ENCODE assay signal across 8 cellular contexts in genomic region chr4:158671665-158671914, GRCh38. TPM values are rescaled to one million over a fixed set of nuclear protein-coding genes. Genes with fewer than 3 reads are reported as not detected.
DNase-seq lines count a peak whose midpoint lies in the region; ATAC-seq, FAIRE-seq and TF ChIP-seq lines count a peak whose summit lies in the region.

Gene C4orf46, minus strand, starts transcription at chr4:158671887. Its CDS starts 86 bp downstream, at chr4:158671801.

- peak within 1 kb of the TSS; percentile 97 for H2AFZ ChIP-seq in IMR-90 (replicated peaks; ENCODE audit: low read length, poor library complexity)

- no peaks in the 10 kb centered on the region for H3K9me3 Mint-ChIP-seq in central memory CD8-positive, alpha-beta T cell

- TF ChIP-seq CTCF in AG04449 (IDR thresholded peaks at IDR 0.05; ENCODE audit: insufficient read depth, low read length, missing control alignments), result no peak
- no peak for TF ChIP-seq CTCF in IMR-90 (conservative IDR thresholded peaks at IDR 0.05; ENCODE audit: low read depth, low read length)
- TF ChIP-seq CTCF in GM13976 (IDR thresholded peaks at IDR 0.05; ENCODE audit: borderline replicate concordance, control extremely low read depth, extremely low read depth, insufficient read depth, missing control alignments), result no peak

- H3K14ac ChIP-seq in IMR-90 (replicated peaks; ENCODE audit: low read depth, low read length), result peak within 1 kb of the TSS; percentile 82

- BruUV-seq in IMR-90 (replicated peaks; lab: Mats Ljungman, UMichigan), result no TSS peak

- H3K4me3 ChIP-seq in AG04449 (ENCODE audit: low read depth, low read length) (peak within 1 kb of the TSS; percentile 89), IMR-90 (ENCODE audit: insufficient read depth, low read depth, low read length) (peak within 1 kb of the TSS; percentile 65), muscle layer of colon (ENCODE audit: low read depth in 1 of 2, low read length in 2 of 2) (peak within 1 kb of the TSS; percentile 61 to 68)

- no peaks in the 10 kb centered on the region for H3K9me3 ChIP-seq in IMR-90 (ENCODE audit: control insufficient read depth, insufficient read depth, low read length)
- no peaks in the 10 kb centered on the region for H3K9me3 ChIP-seq in muscle layer of colon (ENCODE audit: low read length)

- H3K18ac ChIP-seq in IMR-90 (ENCODE audit: low read depth, low read length), result peak within 1 kb of the TSS; percentile 22

- H2BK120ac ChIP-seq in IMR-90 (ENCODE audit: low read depth, low read length), result peak within 1 kb of the TSS; percentile 69

- POLR2A ChIA-PET in AG04449 (lab: Yijun Ruan, JAX), result no interaction called here
- POLR2A ChIA-PET in IMR-90 (lab: Charles Lee; ENCODE audit: unreplicated experiment), result interaction anchor here (0.6 kb wide), 1 partner anchor 24 kb away, joined by 3 read pairs; no protein-coding TSS in a partner anchor

- H3K27me3 ChIP-seq in IMR-90 (ENCODE audit: control insufficient read depth, insufficient read depth, low read length) (no peaks in the 10 kb centered on the region), muscle layer of colon (ENCODE audit: control insufficient read depth in 1 of 2, insufficient read depth in 2 of 2, low read length in 2 of 2) (no peaks in the 10 kb centered on the region)

- peak within 1 kb of the TSS; percentile 80 for H3K4ac ChIP-seq in IMR-90 (ENCODE audit: low read depth, low read length)

- intact Hi-C loops in IMR-90 (cut with micrococcal nuclease), result no loop called here

- H3K56ac ChIP-seq in IMR-90 (ENCODE audit: extremely low read depth, insufficient read depth, low read length), result peak within 1 kb of the TSS; percentile 69

- TF ChIP-seq RAD21 in IMR-90 (IDR thresholded peaks at IDR 0.05; ENCODE audit: low read length), result no peak

- peak within 1 kb of the TSS; percentile 67 for H4K91ac ChIP-seq in IMR-90 (ENCODE audit: insufficient read depth, low read depth, low read length)

- TF ChIP-seq POLR2A in IMR-90 (IDR thresholded peaks at IDR 0.05; ENCODE audit: low read depth, low read length), result no peak

- in situ Hi-C loops in IMR-90 (cut with MboI; ENCODE audit: low sequenced_read_pairs), result no loop called here
- in situ Hi-C loops in GM13976 (cut with MboI; ENCODE audit: low sequenced_read_pairs, unreplicated experiment), result no loop called here

- peaks cover 8 to 29% of the 10 kb centered on the region in 2 experiments; a peak in 3 of 4 replicates for H3K79me1 ChIP-seq in IMR-90 (ENCODE audit: low read depth in 1 of 2, low read length in 2 of 2)

- peak within 1 kb of the TSS; percentile 92 for H3K27ac Mint-ChIP-seq in central memory CD8-positive, alpha-beta T cell (ENCODE audit: low read depth)

- DNase-seq in AG04449 (ENCODE audit: low read depth, low spot score) (no peak), IMR-90 (no peak), T1000 (lab: John Stamatoyannopoulos, UW) (no peak), GM13976 (ENCODE audit: low spot score) (no peak), RCC 7860 (ENCODE audit: low spot score) (no peak)
- no peak for DNase-seq in central memory CD8-positive, alpha-beta T cell (ENCODE audit: low spot score in 2 of 2)

- peak within 1 kb of the TSS; percentile 87 for H2AK9ac ChIP-seq in IMR-90 (replicated peaks; ENCODE audit: low read depth, low read length, poor library complexity)

- peak within 1 kb of the TSS; percentile 83 for H3K4me3 Mint-ChIP-seq in central memory CD8-positive, alpha-beta T cell

- H4K5ac ChIP-seq in IMR-90 (ENCODE audit: low read depth, low read length), result 0 out of 2 replicates have a peak within 1 kb of the TSS, but pooled peaks have one; percentile 3

- H2BK20ac ChIP-seq in IMR-90 (ENCODE audit: low read depth, low read length), result peak within 1 kb of the TSS; percentile 50; the same call in 1 of the 2 replicates

- peak within 1 kb of the TSS; percentile 78 for H3K23ac ChIP-seq in IMR-90 (ENCODE audit: low read depth, low read length)

- no peak for FAIRE-seq in RCC 7860 (lab: Jason Lieb, UNC)

- peak within 1 kb of the TSS; percentile 57; the same call in 1 of the 3 replicates for H2BK15ac ChIP-seq in IMR-90 (ENCODE audit: low read depth, low read length)

- H2AK5ac ChIP-seq in IMR-90 (ENCODE audit: low read depth, low read length), result peak within 1 kb of the TSS; percentile 3; the same call in 1 of the 2 replicates

- H3K4me1 Mint-ChIP-seq in central memory CD8-positive, alpha-beta T cell, result peaks cover 15% of the 10 kb centered on the region

- H2BK5ac ChIP-seq in IMR-90 (ENCODE audit: low read depth, low read length, poor library complexity, severe bottlenecking), result peak within 1 kb of the TSS; percentile 73

- H3K9me1 ChIP-seq in IMR-90 (ENCODE audit: insufficient read depth, low read length), result no peaks in the 10 kb centered on the region

- WGBS in IMR-90 (ENCODE audit: extremely low coverage in 2 of 2, insufficient read length in 1 of 2), 2 experiments, result 1% methylated on average over 11 of the region's 20 CpGs; no CpG with 5 or more reads in 1 of the 2 experiments

- H4K8ac ChIP-seq in IMR-90 (ENCODE audit: low read depth in 2 of 2, low read length in 2 of 2), result peak within 1 kb of the TSS; percentile 16 to 87; a peak in 3 of 4 replicates

- no peaks in the 10 kb centered on the region for H3K4me1 ChIP-seq in IMR-90 (ENCODE audit: control insufficient read depth, insufficient read depth, low read length)
- H3K4me1 ChIP-seq in muscle layer of colon (ENCODE audit: insufficient read depth, low read length), result peaks cover 17% of the 10 kb centered on the region

- no peaks in the 10 kb centered on the region for H3K36me3 ChIP-seq in IMR-90 (ENCODE audit: control insufficient read depth, insufficient read depth, low read length)
- H3K36me3 ChIP-seq in muscle layer of colon (ENCODE audit: insufficient read depth, low read length), result no peaks in the 10 kb centered on the region

- no peaks in the 10 kb centered on the region for H3K27me3 Mint-ChIP-seq in central memory CD8-positive, alpha-beta T cell

- H4K20me1 ChIP-seq in IMR-90 (ENCODE audit: insufficient read depth, low read length), result no peaks in the 10 kb centered on the region

- peak within 1 kb of the TSS; percentile 96 for H3K4me2 ChIP-seq in IMR-90 (ENCODE audit: low read depth, low read length)

- no peak for ATAC-seq in IMR-90 (ENCODE audit: low read depth)
- no peak for ATAC-seq in central memory CD8-positive, alpha-beta T cell (replicated peaks; ENCODE audit: extremely low read depth, poor library complexity, severe bottlenecking)
- no peak for ATAC-seq in GM21390 (IDR thresholded peaks at IDR 0.05; ENCODE audit: unreplicated experiment)

- H3K27ac ChIP-seq in IMR-90 (ENCODE audit: insufficient read depth, low read length) (peak within 1 kb of the TSS; percentile 81), muscle layer of colon (ENCODE audit: low read depth, low read length) (peak within 1 kb of the TSS; percentile 75)

- H3K36me3 Mint-ChIP-seq in central memory CD8-positive, alpha-beta T cell (ENCODE audit: insufficient read depth), result peaks cover 20% of the 10 kb centered on the region

- CTCF ChIA-PET in AG04449 (lab: Yijun Ruan, JAX), result interaction anchor here (0.9 to 3.4 kb wide), 5 partner anchors 182 to 774 kb away, joined by 3 to 14 read pairs (median 3); no protein-coding TSS in a partner anchor
- CTCF ChIA-PET in IMR-90 (lab: Yijun Ruan, JAX), result no interaction called here

- dilution Hi-C loops in IMR-90 (cut with HindIII; ENCODE audit: low sequenced_read_pairs, unreplicated experiment), result no loop called here

- H3K9ac ChIP-seq in IMR-90 (ENCODE audit: low read depth, low read length) (peak within 1 kb of the TSS; percentile 82), muscle layer of colon (ENCODE audit: low read length) (peak within 1 kb of the TSS; percentile 74)

TF ChIP-seq in IMR-90, 13 proteins besides CTCF, POLR2A, EP300 and RAD21:
- TF ChIP-seq MXI1 (IDR thresholded peaks at IDR 0.05; ENCODE audit: borderline replicate concordance, low read depth, low read length), result 0 out of 2 replicates have a peak, but pooled peaks have one; percentile 87
- no peak for TF ChIP-seq USF2 (IDR thresholded peaks at IDR 0.05; ENCODE audit: low read depth, low read length)

RNA-seq across cellular contexts. Expression of gene C4orf46, which starts in this region (rescaled TPM):
- 10.0 and 14.2 TPM in 2 replicates for total RNA-seq in IMR-90 (2012; rRNA removed)
- 6.7 and 8.1 TPM in 2 replicates for polyA plus RNA-seq in IMR-90 (2012; rRNA removed)
- 1.9 and 2.9 TPM in 2 replicates for polyA plus RNA-seq in IMR-90 (2012; cell fraction: cytosol; rRNA removed)
- 0.75 and 4.9 TPM in 2 replicates for polyA plus RNA-seq in IMR-90 (2012; cell fraction: nucleus; rRNA removed; ENCODE audit: low replicate concordance)
